12 cellular contexts compared by ENCODE assay signal in the genomic region with DNA sequence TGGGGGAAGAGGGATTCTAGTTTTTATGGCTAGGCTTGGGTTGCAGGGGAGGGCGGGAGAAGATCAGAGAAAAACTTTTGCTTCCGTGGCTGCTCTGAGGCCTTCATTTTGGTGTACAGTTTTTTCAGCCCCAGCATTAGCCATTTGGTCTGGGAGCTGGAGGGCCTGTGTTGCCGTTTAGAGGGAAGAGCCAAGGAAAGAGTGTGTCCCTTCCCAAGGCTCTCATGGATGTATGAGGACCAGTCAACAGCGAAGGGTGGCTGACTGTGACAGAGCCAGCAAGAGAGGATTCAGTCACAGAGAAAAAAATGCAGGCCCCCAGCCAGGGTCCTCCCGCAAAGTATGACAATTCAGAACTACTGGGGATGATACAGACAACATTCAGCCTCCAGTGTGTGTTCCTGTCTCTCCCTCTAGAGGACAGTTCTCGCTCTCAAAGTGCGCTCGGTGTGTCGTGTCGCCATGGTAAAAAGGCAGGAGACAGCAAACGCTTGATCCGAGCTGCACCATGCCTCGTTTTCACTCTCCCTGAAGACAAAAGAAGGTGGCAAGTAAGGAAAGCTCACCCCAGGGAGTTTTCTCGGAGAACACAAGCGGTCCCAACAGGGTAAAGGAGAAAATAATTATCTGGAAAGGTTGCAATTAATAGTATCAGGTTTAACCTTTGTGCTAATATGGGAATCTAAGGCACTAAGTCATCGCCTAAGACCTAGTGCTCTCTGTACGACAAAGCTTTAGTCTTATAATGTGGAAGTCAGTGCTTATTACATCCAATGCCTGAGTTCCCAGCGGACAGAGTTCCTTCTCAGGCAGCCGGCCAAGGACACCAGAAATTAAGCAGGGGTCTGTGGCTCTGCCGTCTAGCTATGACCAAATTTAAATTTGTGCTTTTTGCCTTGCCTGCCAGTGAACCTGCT.
A peak's percentile ranks its signal among the peaks of the same experiment; 100 is the strongest.
DNase-seq lines count a peak whose midpoint lies in the region; ATAC-seq and TF ChIP-seq lines count a peak whose summit lies in the region.
"Had no signal": no experiment of that assay in that cellular context is flagged by ENCODE, and none has a peak within 500 bp of the region (broad histone marks: within the 10 kb centered on the region; RNA-seq: fewer than 3 reads in every experiment).

No MANE protein-coding gene starts in this region.

- DNase-seq in ELF-1 (ENCODE audit: low read depth, low spot score), result peak; percentile 76
- peak; percentile 14 for DNase-seq in SK-N-SH
- peak; percentile 49 for DNase-seq in Right ventricle myocardium superior
- no peak for DNase-seq in osteocyte (ENCODE audit: extremely low spot score, unreplicated experiment)
- DNase-seq in activated T-cell treated with anti-CD3 and anti-CD28 coated beads, Interleukin-2, amount 50 U/mL, for 48 hours, result no peak
- DNase-seq in SKM-1 treated with dmso at 0.1 percent for 144 hours (lab: John Stamatoyannopoulos, UW; ENCODE audit: unreplicated experiment), result no peak
- DNase-seq in central memory CD4-positive, alpha-beta T cell, result no peak
- DNase-seq in stimulated activated CD4-positive, alpha-beta T cell treated with anti-CD3 and anti-CD28 coated beads, Interleukin-15, amount 100 ng/mL, for 24 hours, result no peak
- DNase-seq: activated CD4-positive, alpha-beta T cell treated with anti-CD3 and anti-CD28 coated beads for 48 hours had no signal

- H3K27me3 Mint-ChIP-seq in osteocyte (ENCODE audit: unreplicated experiment), result no peaks in the 10 kb centered on the region

- H3F3A ChIP-seq in SK-N-SH (replicated peaks; ENCODE audit: insufficient read depth), result no peaks in the 10 kb centered on the region

- no peak overlapping the region for H3K27ac ChIP-seq in SK-N-SH (ENCODE audit: low read depth in 2 of 2, low read length in 1 of 2)
- H3K27ac ChIP-seq: thoracic aorta had no signal

- TF ChIP-seq RAD21 in SK-N-SH (IDR thresholded peaks at IDR 0.05; ENCODE audit: low read length), result peak; percentile 56

- peak; percentile 96 for ATAC-seq in Right ventricle myocardium superior (ENCODE audit: poor library complexity)
- ATAC-seq: GM12878 had no signal

- no peaks in the 10 kb centered on the region for H3K9me2 ChIP-seq in SK-N-SH

- H3K4me3 Mint-ChIP-seq in osteocyte (ENCODE audit: unreplicated experiment), result no peak overlapping the region

- H3K9me3 ChIP-seq in SK-N-SH, result no peaks in the 10 kb centered on the region
- H3K9me3 ChIP-seq: thoracic aorta had no signal

- POLR2A ChIA-PET in SK-N-SH (lab: Yijun Ruan, JAX), result no interaction called here

- no peak for TF ChIP-seq EP300 in SK-N-SH (IDR thresholded peaks at IDR 0.05; ENCODE audit: borderline replicate concordance in 1 of 2, low read depth in 1 of 2, low read length in 1 of 2)

- intact Hi-C loops in Right ventricle myocardium superior (cut with DNase I), result loop anchor here (10.0 kb wide), 1 partner anchor 84 kb away; no protein-coding TSS in a partner anchor

- H3K79me2 ChIP-seq in SK-N-SH (ENCODE audit: insufficient read depth), result no peaks in the 10 kb centered on the region

- no peaks in the 10 kb centered on the region for H4K20me1 ChIP-seq in SK-N-SH (ENCODE audit: insufficient read depth)

- H3K27me3 ChIP-seq in SK-N-SH (ENCODE audit: insufficient read depth), result no peaks in the 10 kb centered on the region

- no peaks in the 10 kb centered on the region for H3K36me3 ChIP-seq in SK-N-SH (replicated peaks in 1 of 2; ENCODE audit: control insufficient read depth in 1 of 2, insufficient read depth in 2 of 2, low read length in 1 of 2)
- H3K36me3 ChIP-seq: thoracic aorta had no signal

- 68% methylated on average over 20 of the region's 20 CpGs for WGBS in SK-N-SH (ENCODE audit: low lambda C conversion rate)

- H3K4me3 ChIP-seq in SK-N-SH (ENCODE audit: low read depth in 2 of 2, low read length in 1 of 2), result no peak overlapping the region
- H3K4me3 ChIP-seq: GM12878, lung, thoracic aorta had no signal

- no peaks in the 10 kb centered on the region for H3K9me3 Mint-ChIP-seq in osteocyte (ENCODE audit: unreplicated experiment)

- H3K27ac Mint-ChIP-seq in osteocyte (ENCODE audit: unreplicated experiment), result peak overlapping the region; percentile 35

- 0 out of 2 replicates have a peak overlapping the region, but pooled peaks have one; percentile 45 for H2AFZ ChIP-seq in SK-N-SH (ENCODE audit: low read depth)

- TF ChIP-seq CTCF in SK-N-SH (IDR thresholded peaks at IDR 0.05), result peak; percentile 31
- TF ChIP-seq CTCF in osteocyte (IDR thresholded peaks at IDR 0.05), result peak; percentile 52

- peaks cover 10% of the 10 kb centered on the region for H3K4me1 Mint-ChIP-seq in osteocyte (ENCODE audit: unreplicated experiment)

- H3K9ac ChIP-seq in SK-N-SH, result no peak overlapping the region

- H3K36me3 Mint-ChIP-seq in osteocyte (ENCODE audit: unreplicated experiment), result no peaks in the 10 kb centered on the region

- CTCF ChIA-PET in SK-N-SH (lab: Yijun Ruan, JAX), result interaction anchor here (1.4 kb wide), 1 partner anchor 223 kb away, joined by 4 read pairs; no protein-coding TSS in a partner anchor

- no peaks in the 10 kb centered on the region; a peak in 1 of 4 replicates for H3K4me1 ChIP-seq in SK-N-SH (ENCODE audit: control insufficient read depth in 1 of 2, insufficient read depth in 2 of 2, low read depth in 1 of 2, low read length in 1 of 2)

- no peak overlapping the region for H3K4me2 ChIP-seq in SK-N-SH

TF ChIP-seq in SK-N-SH, 30 proteins besides CTCF, POLR2A, EP300 and RAD21:
- TF ChIP-seq, protein P1, sequence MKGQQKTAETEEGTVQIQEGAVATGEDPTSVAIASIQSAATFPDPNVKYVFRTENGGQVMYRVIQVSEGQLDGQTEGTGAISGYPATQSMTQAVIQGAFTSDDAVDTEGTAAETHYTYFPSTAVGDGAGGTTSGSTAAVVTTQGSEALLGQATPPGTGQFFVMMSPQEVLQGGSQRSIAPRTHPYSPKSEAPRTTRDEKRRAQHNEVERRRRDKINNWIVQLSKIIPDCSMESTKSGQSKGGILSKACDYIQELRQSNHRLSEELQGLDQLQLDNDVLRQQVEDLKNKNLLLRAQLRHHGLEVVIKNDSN (IDR thresholded peaks at IDR 0.05; ENCODE audit: borderline replicate concordance, low read depth), result no peak
- TF ChIP-seq TCF12 (IDR thresholded peaks at IDR 0.05) (no peak), TAF1 (IDR thresholded peaks at IDR 0.05; ENCODE audit: borderline replicate concordance, low read depth, low read length) (no peak), CHD2 (IDR thresholded peaks at IDR 0.05; ENCODE audit: low read length, partially characterized antibody) (no peak), JUND (IDR thresholded peaks at IDR 0.05) (no peak), SMC3 (IDR thresholded peaks at IDR 0.05; ENCODE audit: low read depth, low read length) (peak; percentile 15; the same call in 1 of the 2 replicates), MEF2A (IDR thresholded peaks at IDR 0.05; ENCODE audit: borderline replicate concordance, low read depth) (no peak), RCOR1 (IDR thresholded peaks at IDR 0.05; ENCODE audit: low read length) (no peak)

Comparison
In these comparisons a context has a peak if more than half of its experiments do, and no peak if none do; other contexts are left out.
1. DNase-seq: peak in ELF-1 (single experiment), SK-N-SH (single experiment) and Right ventricle myocardium superior (single experiment); none in osteocyte (single experiment), activated T-cell treated with anti-CD3 and anti-CD28 coated beads, Interleukin-2, amount 50 U/mL, for 48 hours (0 of 2), SKM-1 treated with dmso at 0.1 percent for 144 hours (single experiment), central memory CD4-positive, alpha-beta T cell (single experiment) and stimulated activated CD4-positive, alpha-beta T cell treated with anti-CD3 and anti-CD28 coated beads, Interleukin-15, amount 100 ng/mL, for 24 hours (single experiment).